Comparison of ENCODE assay signal across 9 cellular contexts in genomic region chr17:10357768-10358167, GRCh38. TPM values are rescaled to one million over a fixed set of nuclear protein-coding genes. Genes with fewer than 3 reads are reported as not detected.
A peak's percentile ranks its signal among the peaks of the same experiment; 100 is the strongest.
DNase-seq lines count a peak whose midpoint lies in the region; ATAC-seq, FAIRE-seq and TF ChIP-seq lines count a peak whose summit lies in the region.
"Had no signal": no experiment of that assay in that cellular context is flagged by ENCODE, and none has a peak within 500 bp of the region (broad histone marks: within the 10 kb centered on the region; RNA-seq: fewer than 3 reads in every experiment).

No MANE protein-coding gene starts in this region.

- no peaks in the 10 kb centered on the region for H3K79me2 ChIP-seq in keratinocyte (ENCODE audit: control insufficient read depth, insufficient read depth, low read length)

- H3K4me3 ChIP-seq in AG04449 (ENCODE audit: low read depth, low read length) (no peak overlapping the region), GM12875 (ENCODE audit: low read depth, low read length) (no peak overlapping the region), WERI-Rb-1 (ENCODE audit: low read depth, low read length) (no peak overlapping the region), keratinocyte (ENCODE audit: control insufficient read depth in 2 of 3, extremely low read depth in 1 of 3, insufficient read depth in 2 of 3, low read depth in 1 of 3, low read length in 3 of 3) (no peak overlapping the region)

- H3K9me1 ChIP-seq in keratinocyte (ENCODE audit: control insufficient read depth, extremely low read depth, insufficient read depth, low read length), result no peaks in the 10 kb centered on the region

- no peaks in the 10 kb centered on the region for H3K4me1 ChIP-seq in keratinocyte (ENCODE audit: control insufficient read depth, extremely low read depth, insufficient read depth, low read length)

- H2AFZ ChIP-seq in keratinocyte (ENCODE audit: control insufficient read depth, low read length), result no peak overlapping the region

- H3K27ac ChIP-seq in WERI-Rb-1 (no peak overlapping the region), keratinocyte (ENCODE audit: control insufficient read depth, insufficient read depth, low read length) (no peak overlapping the region)

- TF ChIP-seq CTCF in AG04449 (IDR thresholded peaks at IDR 0.05; ENCODE audit: insufficient read depth, low read length, missing control alignments) (peak; percentile 41), GM12875 (IDR thresholded peaks at IDR 0.05; ENCODE audit: borderline replicate concordance, insufficient read depth, low read depth, low read length) (peak; percentile 73), WERI-Rb-1 (IDR thresholded peaks at IDR 0.05; ENCODE audit: low read depth, low read length) (peak; percentile 80), keratinocyte (optimal IDR thresholded peaks at IDR 0.05 in 1 of 3, IDR thresholded peaks at IDR 0.05 in 1 of 3, conservative IDR thresholded peaks at IDR 0.05 in 1 of 3; ENCODE audit: extremely low read depth in 1 of 3, insufficient read depth in 2 of 3, low read length in 3 of 3) (peak; percentile 40 to 61 (median 44))

- FAIRE-seq in keratinocyte (lab: Jason Lieb, UNC), result no peak

- H3K9me3 ChIP-seq in WERI-Rb-1 (ENCODE audit: severe bottlenecking) (no peaks in the 10 kb centered on the region), keratinocyte (ENCODE audit: control insufficient read depth, low read depth, low read length) (no peaks in the 10 kb centered on the region)

- H3K4me2 ChIP-seq in keratinocyte (ENCODE audit: control insufficient read depth, extremely low read depth, insufficient read depth, low read depth, low read length), result no peak overlapping the region

- no peak overlapping the region for H3K9ac ChIP-seq in keratinocyte (ENCODE audit: control insufficient read depth, extremely low read depth, insufficient read depth, low read length)

- no peak for DNase-seq in AG04449 (ENCODE audit: low read depth, low spot score)
- peak; percentile 61 for DNase-seq in WERI-Rb-1
- DNase-seq in keratinocyte (ENCODE audit: low read depth, low spot score), result no peak
- no peak for DNase-seq in NCI-H1930 (lab: John Stamatoyannopoulos, UW)
- DNase-seq: MV-4-11 had no signal

- dilution Hi-C loops in keratinocyte (cut with MboI; ENCODE audit: extremely low pct_ligation_motif_present, low sequenced_read_pairs), result no loop called here

- POLR2A ChIA-PET in AG04449 (lab: Yijun Ruan, JAX), result no interaction called here

- H3K27me3 ChIP-seq in WERI-Rb-1 (ENCODE audit: insufficient read depth, low read depth, severe bottlenecking), result no peaks in the 10 kb centered on the region
- no peaks in the 10 kb centered on the region for H3K27me3 ChIP-seq in keratinocyte (ENCODE audit: control insufficient read depth, extremely low read depth, insufficient read depth, low read length)

- no peak for ATAC-seq in GM18858 (IDR thresholded peaks at IDR 0.05; ENCODE audit: unreplicated experiment)
- no peak for ATAC-seq in GM21390 (IDR thresholded peaks at IDR 0.05; ENCODE audit: unreplicated experiment)
- ATAC-seq in GM21619 (IDR thresholded peaks at IDR 0.05; ENCODE audit: unreplicated experiment), result no peak

- H3K36me3 ChIP-seq in WERI-Rb-1 (no peaks in the 10 kb centered on the region), keratinocyte (ENCODE audit: control insufficient read depth in 2 of 2, extremely low read depth in 1 of 2, insufficient read depth in 2 of 2, low read length in 2 of 2) (no peaks in the 10 kb centered on the region)

- CTCF ChIA-PET in AG04449 (lab: Yijun Ruan, JAX), result interaction anchor here (1.3 kb wide), 1 partner anchor 12 kb away, joined by 3 read pairs; no protein-coding TSS in a partner anchor

- no peaks in the 10 kb centered on the region for H4K20me1 ChIP-seq in keratinocyte (ENCODE audit: control insufficient read depth, extremely low read depth, insufficient read depth, low read length)

RNA-seq across cellular contexts. Expression of gene MYH13, which starts 15.0 kb away (rescaled TPM):
- polyA plus RNA-seq in keratinocyte, result not detected in 3 replicates
- polyA plus RNA-seq in keratinocyte (2011; ENCODE audit: low read depth), result not detected
- not detected in 2 replicates for polyA plus RNA-seq in keratinocyte (2011; cell fraction: cytosol; rRNA removed)
- not detected in 2 replicates for polyA plus RNA-seq in keratinocyte (2011; cell fraction: nucleus; rRNA removed)
- not detected in 2 replicates for polyA plus RNA-seq in keratinocyte (2012; ENCODE audit: low replicate concordance)
- not detected in 3 replicates for polyA minus RNA-seq in keratinocyte
- polyA minus RNA-seq in keratinocyte (2011; cell fraction: cytosol; rRNA and poly(A)+ RNA removed), result not detected
- not detected in 2 replicates for polyA minus RNA-seq in keratinocyte (2011; cell fraction: nucleus; rRNA and poly(A)+ RNA removed)
